Comparison of ENCODE assay signal across 19 cellular contexts in the genomic region with DNA sequence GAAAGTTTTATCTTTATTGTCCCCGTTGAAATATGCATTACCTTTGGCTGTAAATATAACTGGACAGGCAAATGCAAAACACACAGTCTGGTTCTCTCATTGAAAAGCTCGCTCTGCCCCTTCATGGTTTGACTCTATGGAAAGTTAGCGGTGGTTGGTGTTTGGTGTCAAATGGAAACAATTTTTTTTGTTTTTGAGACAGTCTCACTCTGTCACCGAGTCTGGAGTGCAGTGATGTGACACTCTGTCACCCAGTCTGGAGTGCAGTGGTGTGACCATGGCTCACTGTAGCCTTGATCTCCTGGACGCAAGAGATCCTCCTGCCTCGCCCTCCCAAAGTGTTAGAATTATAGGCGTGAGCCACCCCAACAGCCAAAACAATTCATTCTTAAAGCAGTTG.
"Had no signal": no experiment of that assay in that cellular context is flagged by ENCODE, and none has a peak within 500 bp of the region (broad histone marks: within the 10 kb centered on the region; RNA-seq: fewer than 3 reads in every experiment).

No MANE protein-coding gene starts in this region.

- H3K27ac Mint-ChIP-seq: activated CD8-positive, alpha-beta T cell treated with anti-CD3 and anti-CD28 coated beads, Interleukin-2, amount 10 ng/mL, durations not matched to agents 7 days and 5 days; brain had no signal

- H3K36me3 Mint-ChIP-seq: brain had no signal

- H3K27me3 Mint-ChIP-seq: brain, T-helper 17 cell had no signal

- H3K9me3 Mint-ChIP-seq: brain had no signal

- DNase-seq: activated CD4-positive, alpha-beta T cell treated with anti-CD3 and anti-CD28 coated beads for 48 hours; activated CD4-positive, CD25-positive, alpha-beta regulatory T cell; activated CD8-positive, alpha-beta T cell treated with anti-CD3 and anti-CD28 coated beads, Interleukin-2, amount 10 ng/mL, durations not matched to agents 7 days and 5 days; activated gamma-delta T cell; activated naive CD4-positive, alpha-beta T cell treated with anti-CD3 and anti-CD28 coated beads, Interleukin-2, amount 50 U/mL, for 16 hours; aorta; lower lobe of right lung; mesendoderm; mucosa of descending colon; nucleus accumbens; right lobe of liver; stimulated activated CD4-positive, alpha-beta T cell treated with anti-CD3 and anti-CD28 coated beads, Interleukin-2, amount 100 ng/mL, for 24 hours; stimulated activated naive CD4-positive, alpha-beta T cell treated with Interleukin-2 at 50 U/mL for 16 hours; SW 1271; T-helper 17 cell; transverse colon; uterus had no signal

- H3K4me3 Mint-ChIP-seq: activated CD8-positive, alpha-beta T cell treated with anti-CD3 and anti-CD28 coated beads, Interleukin-2, amount 10 ng/mL, durations not matched to agents 7 days and 5 days; brain; T-helper 17 cell had no signal

- ATAC-seq: activated CD8-positive, alpha-beta T cell treated with anti-CD3 and anti-CD28 coated beads, Interleukin-2, amount 10 ng/mL, durations not matched to agents 7 days and 5 days; left lobe of liver; lower lobe of right lung; mucosa of descending colon; right lobe of liver; T-helper 17 cell had no signal
